ENCODE assay signal across 25 cellular contexts in genomic region chr5:14107536-14107935, GRCh38. TPM values are rescaled to one million over a fixed set of nuclear protein-coding genes. Genes with fewer than 3 reads are reported as not detected.
DNase-seq lines count a peak whose midpoint lies in the region; ATAC-seq, FAIRE-seq and TF ChIP-seq lines count a peak whose summit lies in the region.
"Had no signal": no experiment of that assay in that cellular context is flagged by ENCODE, and none has a peak within 500 bp of the region (broad histone marks: within the 10 kb centered on the region; RNA-seq: fewer than 3 reads in every experiment).

No MANE protein-coding gene starts in this region.

- H3K27me3 Mint-ChIP-seq in T-helper 2 cell treated with Interferon-gamma antibody and Interleukin-4, amounts not matched to agents 5 μg/mL and 100 μg/mL, for 36 hours (ENCODE audit: low read depth) = peaks cover 6% of the 10 kb centered on the region

- H3K4me1 Mint-ChIP-seq in T-helper 2 cell treated with Interferon-gamma antibody and Interleukin-4, amounts not matched to agents 5 μg/mL and 100 μg/mL, for 36 hours (ENCODE audit: low read depth) = peaks cover 20% of the 10 kb centered on the region

- no peak overlapping the region for H3K27ac Mint-ChIP-seq in T-helper 2 cell treated with Interferon-gamma antibody and Interleukin-4, amounts not matched to agents 5 μg/mL and 100 μg/mL, for 36 hours
- H3K27ac Mint-ChIP-seq: activated naive CD8-positive, alpha-beta T cell treated with anti-CD3 and anti-CD28 coated beads, Interleukin-2, amount 50 U/mL, for 24 hours; CD8-positive, alpha-beta memory T cell; nephron; stimulated activated naive CD8-positive, alpha-beta T cell treated with anti-CD3 and anti-CD28 coated beads, Interleukin-15, Interleukin-2, amounts not matched to agents 100 ng/mL and 50 ng/mL, for 24 hours had no signal

- DNase-seq in CD1c-positive myeloid dendritic cell (ENCODE audit: extremely low spot score) = peak; percentile 76
- DNase-seq in HCEC 1CT = peak; percentile 64
- DNase-seq in T-helper 2 cell treated with Interferon-gamma antibody and Interleukin-4, amounts not matched to agents 5 μg/mL and 100 μg/mL, for 36 hours (ENCODE audit: low spot score) = no peak
- DNase-seq in germinal center (ENCODE audit: low spot score) = peak; percentile 25
- DNase-seq in DMS153 treated with DMSO at 0.1 percent for 48 hours (lab: John Stamatoyannopoulos, UW; ENCODE audit: unreplicated experiment) = no peak
- DNase-seq in cortex of kidney (lab: John Stamatoyannopoulos, UW) = no peak
- DNase-seq in middle frontal gyrus (ENCODE audit: extremely low spot score, low spot score) = no peak
- DNase-seq in pancreas = no peak
- DNase-seq: activated CD4-positive, alpha-beta T cell treated with anti-CD3 and anti-CD28 coated beads, Interleukin-2, amount 50 U/mL, for 1 hour; activated gamma-delta T cell treated with Interleukin-2 at 50 U/mL for 16 hours; activated naive CD8-positive, alpha-beta T cell treated with anti-CD3 and anti-CD28 coated beads, Interleukin-2, amount 50 U/mL, for 24 hours; activated T-cell treated with anti-CD3 and anti-CD28 coated beads, Interleukin-2, amount 50 U/mL, for 4 hours; CD8-positive, alpha-beta memory T cell; DMS153; left lung; NCI-H1105 treated with DMSO at 0.1 percent for 48 hours; NCI-H2029; NCI-H69 had no signal

- H3K36me3 Mint-ChIP-seq in T-helper 2 cell treated with Interferon-gamma antibody and Interleukin-4, amounts not matched to agents 5 μg/mL and 100 μg/mL, for 36 hours (ENCODE audit: low read depth) = no peaks in the 10 kb centered on the region
- H3K36me3 Mint-ChIP-seq: CD8-positive, alpha-beta memory T cell had no signal

- H3K27ac ChIP-seq in pancreas = no peak overlapping the region
- H3K27ac ChIP-seq: left lung, skin epidermis, thoracic aorta had no signal

- H3K4me3 ChIP-seq in pancreas = no peak overlapping the region
- H3K4me3 ChIP-seq: A549, left lung had no signal

- H3K36me3 ChIP-seq in pancreas = no peaks in the 10 kb centered on the region
- H3K36me3 ChIP-seq: left lung, thoracic aorta had no signal

- H3K4me1 ChIP-seq in pancreas = no peaks in the 10 kb centered on the region

- WGBS in pancreas, 2 donors = 62 to 74% methylated on average over 8 of the region's 8 CpGs

- no peaks in the 10 kb centered on the region for H3K9me3 ChIP-seq in pancreas
- H3K9me3 ChIP-seq: left lung, thoracic aorta had no signal

- no peak for TF ChIP-seq CTCF in pancreas (IDR thresholded peaks at IDR 0.05)

- H3K4me3 Mint-ChIP-seq in T-helper 2 cell treated with Interferon-gamma antibody and Interleukin-4, amounts not matched to agents 5 μg/mL and 100 μg/mL, for 36 hours = peak overlapping the region; percentile 17
- H3K4me3 Mint-ChIP-seq: activated naive CD8-positive, alpha-beta T cell treated with anti-CD3 and anti-CD28 coated beads, Interleukin-2, amount 50 U/mL, for 24 hours; activated T-cell treated with anti-CD3 and anti-CD28 coated beads, Interleukin-2, amount 50 U/mL, for 4 hours; nephron had no signal

- peaks cover 10% of the 10 kb centered on the region for H3K9me3 Mint-ChIP-seq in T-helper 2 cell treated with Interferon-gamma antibody and Interleukin-4, amounts not matched to agents 5 μg/mL and 100 μg/mL, for 36 hours
- H3K9me3 Mint-ChIP-seq: nephron had no signal

- intact Hi-C loops in pancreas (cut with DNase I) = no loop called here

- H3K27me3 ChIP-seq in pancreas = no peaks in the 10 kb centered on the region
- H3K27me3 ChIP-seq: left lung had no signal

- no peak for ATAC-seq in pancreas
- ATAC-seq: A549; activated naive CD8-positive, alpha-beta T cell treated with anti-CD3 and anti-CD28 coated beads, Interleukin-2, amount 50 U/mL, for 24 hours; activated T-cell treated with anti-CD3 and anti-CD28 coated beads, Interleukin-2, amount 50 U/mL, for 4 hours had no signal

- FAIRE-seq in pancreas (lab: Jason Lieb, UNC) = no peak
- FAIRE-seq: A549, endometrium, islet of Langerhans had no signal

RNA-seq across cellular contexts. Expression of gene TRIO, which starts 35.6 kb away (rescaled TPM):
- 10 to 100 TPM; 27.3 to 82.5 (median 34.1) TPM for total RNA-seq in pancreas
- 10 to 100 TPM; 39.9 to 44.5 TPM for polyA plus RNA-seq in pancreas

Comparison
In these comparisons a context has a peak if more than half of its experiments do, and no peak if none do; other contexts are left out.
1. DNase-seq: peak in CD1c-positive myeloid dendritic cell (single experiment), HCEC 1CT (single experiment) and germinal center (single experiment); none in T-helper 2 cell treated with Interferon-gamma antibody and Interleukin-4, amounts not matched to agents 5 μg/mL and 100 μg/mL, for 36 hours (single experiment), DMS153 treated with DMSO at 0.1 percent for 48 hours (single experiment), cortex of kidney (single experiment), middle frontal gyrus (single experiment) and pancreas (0 of 6).